ENCODE assay signal across 33 cellular contexts in genomic region chr10:132742167-132742836, GRCh38. TPM values are rescaled to one million over a fixed set of nuclear protein-coding genes. Genes with fewer than 3 reads are reported as not detected.
"Had no signal": no experiment of that assay in that cellular context is flagged by ENCODE, and none has a peak within 500 bp of the region (broad histone marks: within the 10 kb centered on the region; RNA-seq: fewer than 3 reads in every experiment).

No MANE protein-coding gene starts in this region.

- H3K4me3 ChIP-seq: adrenal gland, ascending aorta, hepatocyte, smooth muscle cell, testis, upper lobe of left lung had no signal

- H3K79me2 ChIP-seq: hepatocyte had no signal

- H3K9me3 ChIP-seq: adrenal gland, ascending aorta, testis, upper lobe of left lung had no signal

- H3K9me3 Mint-ChIP-seq: activated T-cell treated with anti-CD3 and anti-CD28 coated beads, Interleukin-2, amount 50 U/mL, for 4 hours; activated T-helper 2 cell treated with anti-CD3 and anti-CD28 coated beads, Interferon-gamma antibody, Interleukin-2, Interleukin-4, amounts not matched to agents 10 μg/mL and 5 μg/mL and 100 μg/mL, durations not matched to agents 14 hours and 24 hours and 36 hours; immature natural killer cell; mesothelial cell of epicardium; natural killer cell treated with Interleukin-12 subunit alpha and Interleukin-12 subunit beta and Interleukin-15 and Interleukin-18, amount 100 ng/mL, for 72 hours; stimulated activated naive B cell treated with anti-CD40 and anti-IgM and Interleukin-4, amounts not matched to agents 10 μg/mL and 1 μg/mL and 100 μg/mL, for 72 hours had no signal

- H2AFZ ChIP-seq: hepatocyte had no signal

- H3K27ac ChIP-seq: adrenal gland, ascending aorta, hepatocyte, testis, upper lobe of left lung, WERI-Rb-1 had no signal

- H3K4me1 Mint-ChIP-seq: activated CD4-positive, alpha-beta T cell treated with anti-CD3 and anti-CD28 coated beads for 36 hours; immature natural killer cell; mesothelial cell of epicardium; stimulated activated naive B cell treated with anti-CD40 and anti-IgM and Interleukin-4, amounts not matched to agents 10 μg/mL and 1 μg/mL and 100 μg/mL, for 72 hours had no signal

- H3K27ac Mint-ChIP-seq: activated CD4-positive, alpha-beta T cell treated with anti-CD3 and anti-CD28 coated beads for 36 hours; activated naive CD8-positive, alpha-beta T cell; activated T-helper 2 cell treated with anti-CD3 and anti-CD28 coated beads, Interferon-gamma antibody, Interleukin-2, Interleukin-4, amounts not matched to agents 10 μg/mL and 5 μg/mL and 100 μg/mL, durations not matched to agents 14 hours and 24 hours and 36 hours; immature natural killer cell; mesothelial cell of epicardium; natural killer cell treated with Interleukin-12 subunit alpha and Interleukin-12 subunit beta and Interleukin-15 and Interleukin-18, amount 100 ng/mL, for 72 hours; stimulated activated naive B cell treated with anti-CD40 and anti-IgM and Interleukin-4, amounts not matched to agents 10 μg/mL and 1 μg/mL and 100 μg/mL, for 72 hours had no signal

- H3K27me3 ChIP-seq: adrenal gland, ascending aorta, hepatocyte, testis, upper lobe of left lung had no signal

- H3K4me2 ChIP-seq: hepatocyte, smooth muscle cell had no signal

- H3K36me3 Mint-ChIP-seq: activated naive CD8-positive, alpha-beta T cell; immature natural killer cell; mesothelial cell of epicardium; natural killer cell treated with Interleukin-12 subunit alpha and Interleukin-12 subunit beta and Interleukin-15 and Interleukin-18, amount 100 ng/mL, for 72 hours had no signal

- H3K4me3 Mint-ChIP-seq: activated CD4-positive, alpha-beta T cell treated with anti-CD3 and anti-CD28 coated beads for 36 hours; activated naive CD8-positive, alpha-beta T cell; activated T-cell treated with anti-CD3 and anti-CD28 coated beads, Interleukin-2, amount 50 U/mL, for 4 hours; immature natural killer cell; mesothelial cell of epicardium; natural killer cell treated with Interleukin-12 subunit alpha and Interleukin-12 subunit beta and Interleukin-15 and Interleukin-18, amount 100 ng/mL, for 72 hours; stimulated activated naive B cell treated with anti-CD40 and anti-IgM and Interleukin-4, amounts not matched to agents 10 μg/mL and 1 μg/mL and 100 μg/mL, for 72 hours had no signal

- ATAC-seq: activated CD4-positive, alpha-beta T cell treated with anti-CD3 and anti-CD28 coated beads for 36 hours; activated T-cell treated with anti-CD3 and anti-CD28 coated beads, Interleukin-2, amount 50 U/mL, for 4 hours; esophagus mucosa; left ventricle myocardium superior; natural killer cell treated with Interleukin-12 subunit alpha and Interleukin-12 subunit beta and Interleukin-15 and Interleukin-18, amount 100 ng/mL, for 72 hours; sciatic nerve; stimulated activated naive B cell treated with anti-CD40 and anti-IgM and Interleukin-4, amounts not matched to agents 10 μg/mL and 1 μg/mL and 100 μg/mL, for 72 hours had no signal

- H3K27me3 Mint-ChIP-seq: activated CD4-positive, alpha-beta T cell treated with anti-CD3 and anti-CD28 coated beads for 36 hours; activated naive CD8-positive, alpha-beta T cell; natural killer cell treated with Interleukin-12 subunit alpha and Interleukin-12 subunit beta and Interleukin-15 and Interleukin-18, amount 100 ng/mL, for 72 hours; stimulated activated naive B cell treated with anti-CD40 and anti-IgM and Interleukin-4, amounts not matched to agents 10 μg/mL and 1 μg/mL and 100 μg/mL, for 72 hours had no signal

- H3K4me1 ChIP-seq: adrenal gland, ascending aorta, testis, upper lobe of left lung had no signal

- DNase-seq: activated CD4-positive, alpha-beta T cell treated with anti-CD3 and anti-CD28 coated beads for 36 hours; activated CD4-positive, alpha-beta T cell treated with anti-CD3 and anti-CD28 coated beads, Interleukin-2, amount 50 U/mL, for 4 hours; activated CD8-positive, alpha-beta memory T cell treated with anti-CD3 and anti-CD28 coated beads, Interleukin-2, amount 50 U/mL, for 48 hours; activated naive CD4-positive, alpha-beta T cell; activated T-cell treated with anti-CD3 and anti-CD28 coated beads, Interleukin-2, amount 50 U/mL, for 4 hours; adrenal gland; central memory CD4-positive, alpha-beta T cell; dermis blood vessel endothelial cell; effector memory CD4-positive, alpha-beta T cell; glutamatergic neuron; immature natural killer cell; left ventricle myocardium superior; mammary epithelial cell; posterior cingulate gyrus; stimulated activated CD4-positive, alpha-beta T cell treated with anti-CD3 and anti-CD28 coated beads, Interleukin-2, amount 100 ng/mL, for 48 hours; stimulated activated CD8-positive, alpha-beta memory T cell treated with anti-CD3 and anti-CD28 coated beads, Interleukin-4, amount 100 ng/mL, for 48 hours; stimulated activated naive B cell treated with anti-CD40 and anti-IgM and Interleukin-4, amounts not matched to agents 10 μg/mL and 1 μg/mL and 100 μg/mL, for 72 hours; T-helper 1 cell; testis; WERI-Rb-1 had no signal

- H3K36me3 ChIP-seq: adrenal gland, WERI-Rb-1 had no signal

RNA-seq across cellular contexts. Expression of gene NKX6-2, which starts 43.6 kb away (rescaled TPM):
- total RNA-seq: activated CD4-positive, alpha-beta T cell treated with anti-CD3 and anti-CD28 coated beads for 36 hours; activated CD8-positive, alpha-beta memory T cell treated with anti-CD3 and anti-CD28 coated beads for 36 hours; activated T-cell treated with anti-CD3 and anti-CD28 coated beads, Interleukin-2, amount 50 U/mL, for 4 hours; activated T-helper 2 cell treated with anti-CD3 and anti-CD28 coated beads, Interferon-gamma antibody, Interleukin-2, Interleukin-4, amounts not matched to agents 10 μg/mL and 5 μg/mL and 100 μg/mL, durations not matched to agents 14 hours and 24 hours and 36 hours; adrenal gland; ascending aorta; dermis blood vessel endothelial cell; endothelial cell of umbilical vein; left ventricle myocardium superior; mammary epithelial cell; mesothelial cell of epicardium; natural killer cell treated with Interleukin-12 subunit alpha and Interleukin-12 subunit beta and Interleukin-15 and Interleukin-18, amount 100 ng/mL, for 72 hours; omental fat pad; smooth muscle cell; upper lobe of left lung had no signal
- polyA plus RNA-seq: endothelial cell of umbilical vein, immature natural killer cell, mammary epithelial cell had no signal
